In the genomic region with DNA sequence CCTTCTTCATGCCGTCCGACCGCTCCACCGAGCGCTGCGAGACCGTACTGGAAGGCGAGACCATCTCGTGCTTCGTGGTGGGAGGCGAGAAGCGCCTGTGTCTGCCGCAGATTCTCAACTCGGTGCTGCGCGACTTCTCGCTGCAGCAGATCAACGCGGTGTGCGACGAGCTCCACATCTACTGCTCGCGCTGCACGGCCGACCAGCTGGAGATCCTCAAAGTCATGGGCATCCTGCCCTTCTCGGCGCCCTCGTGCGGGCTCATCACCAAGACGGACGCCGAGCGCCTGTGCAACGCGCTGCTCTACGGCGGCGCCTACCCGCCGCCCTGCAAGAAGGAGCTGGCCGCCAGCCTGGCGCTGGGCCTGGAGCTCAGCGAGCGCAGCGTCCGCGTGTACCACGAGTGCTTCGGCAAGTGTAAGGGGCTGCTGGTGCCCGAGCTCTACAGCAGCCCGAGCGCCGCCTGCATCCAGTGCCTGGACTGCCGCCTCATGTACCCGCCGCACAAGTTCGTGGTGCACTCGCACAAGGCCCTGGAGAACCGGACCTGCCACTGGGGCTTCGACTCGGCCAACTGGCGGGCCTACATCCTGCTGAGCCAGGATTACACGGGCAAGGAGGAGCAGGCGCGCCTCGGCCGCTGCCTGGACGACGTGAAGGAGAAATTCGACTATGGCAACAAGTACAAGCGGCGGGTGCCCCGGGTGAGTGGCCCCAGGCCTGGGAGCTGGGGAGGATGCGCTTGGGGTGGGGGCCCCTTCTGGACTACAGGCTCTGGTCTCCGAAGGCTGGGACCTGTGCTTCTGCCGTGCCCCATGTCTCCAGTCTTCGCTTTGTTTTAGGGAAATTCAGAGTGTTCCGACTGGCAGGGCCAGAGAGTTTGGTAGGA, we compare ENCODE assay signal across 1 cellular context.
TF ChIP-seq lines count a peak whose summit lies in the region.

No MANE protein-coding gene starts in this region.

TF ChIP-seq in HepG2, 621 proteins besides CTCF, POLR2A, EP300 and RAD21 (continued from another document and continues in another):
- TF ChIP-seq NONO (IDR thresholded peaks at IDR 0.05) (no peak), NONO (CRISPR knock-in tag; conservative IDR thresholded peaks at IDR 0.05) (no peak), CENPX (CRISPR knock-in tag; IDR thresholded peaks at IDR 0.05) (no peak), ONECUT2 (CRISPR knock-in tag; IDR thresholded peaks at IDR 0.05) (no peak), CHD2 (IDR thresholded peaks at IDR 0.05; ENCODE audit: low read depth, low read length) (no peak), RCOR2 (CRISPR knock-in tag; IDR thresholded peaks at IDR 0.05) (no peak), TMF1 (CRISPR knock-in tag; IDR thresholded peaks at IDR 0.05; ENCODE audit: low read depth) (no peak), ARNT2 (CRISPR knock-in tag; IDR thresholded peaks at IDR 0.05; ENCODE audit: low read depth) (peak; percentile 59; the same call in 1 of the 2 replicates), ZNF549 (CRISPR knock-in tag; IDR thresholded peaks at IDR 0.05) (no peak), REPIN1 (CRISPR knock-in tag; IDR thresholded peaks at IDR 0.05; ENCODE audit: borderline replicate concordance, low read depth) (no peak), KAT8 (CRISPR knock-in tag; IDR thresholded peaks at IDR 0.05) (no peak), ZNF670 (CRISPR knock-in tag; IDR thresholded peaks at IDR 0.05; ENCODE audit: borderline replicate concordance) (no peak), KLF16 (CRISPR knock-in tag; IDR thresholded peaks at IDR 0.05) (no peak), CREB1 (IDR thresholded peaks at IDR 0.05) (no peak), CREB1 (CRISPR knock-in tag; IDR thresholded peaks at IDR 0.05) (no peak), ZNF550 (CRISPR knock-in tag; IDR thresholded peaks at IDR 0.05; ENCODE audit: borderline replicate concordance) (no peak), DR1 (CRISPR knock-in tag; IDR thresholded peaks at IDR 0.05) (no peak), ZNF720 (CRISPR knock-in tag; IDR thresholded peaks at IDR 0.05) (no peak), NRL (CRISPR knock-in tag; IDR thresholded peaks at IDR 0.05; ENCODE audit: borderline replicate concordance) (peak; percentile 37; the same call in 1 of the 2 replicates), ZNF589 (CRISPR knock-in tag; conservative IDR thresholded peaks at IDR 0.05) (no peak), ZNF547 (CRISPR knock-in tag; IDR thresholded peaks at IDR 0.05) (no peak), HES4 (CRISPR knock-in tag; IDR thresholded peaks at IDR 0.05; ENCODE audit: borderline replicate concordance) (no peak), HNRNPK (IDR thresholded peaks at IDR 0.05; ENCODE audit: low read depth, low read length, poor library complexity, severe bottlenecking) (no peak), ZNF737 (CRISPR knock-in tag; IDR thresholded peaks at IDR 0.05; ENCODE audit: borderline replicate concordance) (no peak), CCDC6 (CRISPR knock-in tag; IDR thresholded peaks at IDR 0.05) (no peak), ATF7 (IDR thresholded peaks at IDR 0.05) (no peak), ATF7 (CRISPR knock-in tag; IDR thresholded peaks at IDR 0.05) (no peak), ERF (CRISPR knock-in tag; IDR thresholded peaks at IDR 0.05) (no peak; the same call in 1 of the 2 replicates), HDAC2 (CRISPR knock-in tag; IDR thresholded peaks at IDR 0.05) (no peak)
- TF ChIP-seq, protein P1, sequence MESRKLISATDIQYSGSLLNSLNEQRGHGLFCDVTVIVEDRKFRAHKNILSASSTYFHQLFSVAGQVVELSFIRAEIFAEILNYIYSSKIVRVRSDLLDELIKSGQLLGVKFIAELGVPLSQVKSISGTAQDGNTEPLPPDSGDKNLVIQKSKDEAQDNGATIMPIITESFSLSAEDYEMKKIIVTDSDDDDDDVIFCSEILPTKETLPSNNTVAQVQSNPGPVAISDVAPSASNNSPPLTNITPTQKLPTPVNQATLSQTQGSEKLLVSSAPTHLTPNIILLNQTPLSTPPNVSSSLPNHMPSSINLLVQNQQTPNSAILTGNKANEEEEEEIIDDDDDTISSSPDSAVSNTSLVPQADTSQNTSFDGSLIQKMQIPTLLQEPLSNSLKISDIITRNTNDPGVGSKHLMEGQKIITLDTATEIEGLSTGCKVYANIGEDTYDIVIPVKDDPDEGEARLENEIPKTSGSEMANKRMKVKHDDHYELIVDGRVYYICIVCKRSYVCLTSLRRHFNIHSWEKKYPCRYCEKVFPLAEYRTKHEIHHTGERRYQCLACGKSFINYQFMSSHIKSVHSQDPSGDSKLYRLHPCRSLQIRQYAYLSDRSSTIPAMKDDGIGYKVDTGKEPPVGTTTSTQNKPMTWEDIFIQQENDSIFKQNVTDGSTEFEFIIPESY (CRISPR knock-in tag; IDR thresholded peaks at IDR 0.05), result no peak
- TF ChIP-seq, protein P2, sequence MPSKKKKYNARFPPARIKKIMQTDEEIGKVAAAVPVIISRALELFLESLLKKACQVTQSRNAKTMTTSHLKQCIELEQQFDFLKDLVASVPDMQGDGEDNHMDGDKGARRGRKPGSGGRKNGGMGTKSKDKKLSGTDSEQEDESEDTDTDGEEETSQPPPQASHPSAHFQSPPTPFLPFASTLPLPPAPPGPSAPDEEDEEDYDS (CRISPR knock-in tag; IDR thresholded peaks at IDR 0.05), result no peak
- TF ChIP-seq, protein P3, sequence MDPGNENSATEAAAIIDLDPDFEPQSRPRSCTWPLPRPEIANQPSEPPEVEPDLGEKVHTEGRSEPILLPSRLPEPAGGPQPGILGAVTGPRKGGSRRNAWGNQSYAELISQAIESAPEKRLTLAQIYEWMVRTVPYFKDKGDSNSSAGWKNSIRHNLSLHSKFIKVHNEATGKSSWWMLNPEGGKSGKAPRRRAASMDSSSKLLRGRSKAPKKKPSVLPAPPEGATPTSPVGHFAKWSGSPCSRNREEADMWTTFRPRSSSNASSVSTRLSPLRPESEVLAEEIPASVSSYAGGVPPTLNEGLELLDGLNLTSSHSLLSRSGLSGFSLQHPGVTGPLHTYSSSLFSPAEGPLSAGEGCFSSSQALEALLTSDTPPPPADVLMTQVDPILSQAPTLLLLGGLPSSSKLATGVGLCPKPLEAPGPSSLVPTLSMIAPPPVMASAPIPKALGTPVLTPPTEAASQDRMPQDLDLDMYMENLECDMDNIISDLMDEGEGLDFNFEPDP (CRISPR knock-in tag; conservative IDR thresholded peaks at IDR 0.05), result no peak
- TF ChIP-seq, protein P4, sequence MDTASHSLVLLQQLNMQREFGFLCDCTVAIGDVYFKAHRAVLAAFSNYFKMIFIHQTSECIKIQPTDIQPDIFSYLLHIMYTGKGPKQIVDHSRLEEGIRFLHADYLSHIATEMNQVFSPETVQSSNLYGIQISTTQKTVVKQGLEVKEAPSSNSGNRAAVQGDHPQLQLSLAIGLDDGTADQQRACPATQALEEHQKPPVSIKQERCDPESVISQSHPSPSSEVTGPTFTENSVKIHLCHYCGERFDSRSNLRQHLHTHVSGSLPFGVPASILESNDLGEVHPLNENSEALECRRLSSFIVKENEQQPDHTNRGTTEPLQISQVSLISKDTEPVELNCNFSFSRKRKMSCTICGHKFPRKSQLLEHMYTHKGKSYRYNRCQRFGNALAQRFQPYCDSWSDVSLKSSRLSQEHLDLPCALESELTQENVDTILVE (CRISPR knock-in tag; IDR thresholded peaks at IDR 0.05), result no peak
- TF ChIP-seq, protein P5, sequence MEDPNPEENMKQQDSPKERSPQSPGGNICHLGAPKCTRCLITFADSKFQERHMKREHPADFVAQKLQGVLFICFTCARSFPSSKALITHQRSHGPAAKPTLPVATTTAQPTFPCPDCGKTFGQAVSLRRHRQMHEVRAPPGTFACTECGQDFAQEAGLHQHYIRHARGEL (CRISPR knock-in tag; IDR thresholded peaks at IDR 0.05), result no peak
- TF ChIP-seq, protein P6, sequence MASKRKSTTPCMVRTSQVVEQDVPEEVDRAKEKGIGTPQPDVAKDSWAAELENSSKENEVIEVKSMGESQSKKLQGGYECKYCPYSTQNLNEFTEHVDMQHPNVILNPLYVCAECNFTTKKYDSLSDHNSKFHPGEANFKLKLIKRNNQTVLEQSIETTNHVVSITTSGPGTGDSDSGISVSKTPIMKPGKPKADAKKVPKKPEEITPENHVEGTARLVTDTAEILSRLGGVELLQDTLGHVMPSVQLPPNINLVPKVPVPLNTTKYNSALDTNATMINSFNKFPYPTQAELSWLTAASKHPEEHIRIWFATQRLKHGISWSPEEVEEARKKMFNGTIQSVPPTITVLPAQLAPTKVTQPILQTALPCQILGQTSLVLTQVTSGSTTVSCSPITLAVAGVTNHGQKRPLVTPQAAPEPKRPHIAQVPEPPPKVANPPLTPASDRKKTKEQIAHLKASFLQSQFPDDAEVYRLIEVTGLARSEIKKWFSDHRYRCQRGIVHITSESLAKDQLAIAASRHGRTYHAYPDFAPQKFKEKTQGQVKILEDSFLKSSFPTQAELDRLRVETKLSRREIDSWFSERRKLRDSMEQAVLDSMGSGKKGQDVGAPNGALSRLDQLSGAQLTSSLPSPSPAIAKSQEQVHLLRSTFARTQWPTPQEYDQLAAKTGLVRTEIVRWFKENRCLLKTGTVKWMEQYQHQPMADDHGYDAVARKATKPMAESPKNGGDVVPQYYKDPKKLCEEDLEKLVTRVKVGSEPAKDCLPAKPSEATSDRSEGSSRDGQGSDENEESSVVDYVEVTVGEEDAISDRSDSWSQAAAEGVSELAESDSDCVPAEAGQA (IDR thresholded peaks at IDR 0.05; ENCODE audit: low read depth), result no peak
- TF ChIP-seq, protein P6 (CRISPR knock-in tag; IDR thresholded peaks at IDR 0.05; ENCODE audit: borderline replicate concordance), result no peak
- TF ChIP-seq, protein P7, sequence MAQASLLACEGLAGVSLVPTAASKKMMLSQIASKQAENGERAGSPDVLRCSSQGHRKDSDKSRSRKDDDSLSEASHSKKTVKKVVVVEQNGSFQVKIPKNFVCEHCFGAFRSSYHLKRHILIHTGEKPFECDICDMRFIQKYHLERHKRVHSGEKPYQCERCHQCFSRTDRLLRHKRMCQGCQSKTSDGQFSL (CRISPR knock-in tag; IDR thresholded peaks at IDR 0.05), result no peak
- TF ChIP-seq, protein P8, sequence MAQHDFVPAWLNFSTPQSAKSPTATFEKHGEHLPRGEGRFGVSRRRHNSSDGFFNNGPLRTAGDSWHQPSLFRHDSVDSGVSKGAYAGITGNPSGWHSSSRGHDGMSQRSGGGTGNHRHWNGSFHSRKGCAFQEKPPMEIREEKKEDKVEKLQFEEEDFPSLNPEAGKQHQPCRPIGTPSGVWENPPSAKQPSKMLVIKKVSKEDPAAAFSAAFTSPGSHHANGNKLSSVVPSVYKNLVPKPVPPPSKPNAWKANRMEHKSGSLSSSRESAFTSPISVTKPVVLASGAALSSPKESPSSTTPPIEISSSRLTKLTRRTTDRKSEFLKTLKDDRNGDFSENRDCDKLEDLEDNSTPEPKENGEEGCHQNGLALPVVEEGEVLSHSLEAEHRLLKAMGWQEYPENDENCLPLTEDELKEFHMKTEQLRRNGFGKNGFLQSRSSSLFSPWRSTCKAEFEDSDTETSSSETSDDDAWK (CRISPR knock-in tag; IDR thresholded peaks at IDR 0.05), result no peak
- TF ChIP-seq, protein P9, sequence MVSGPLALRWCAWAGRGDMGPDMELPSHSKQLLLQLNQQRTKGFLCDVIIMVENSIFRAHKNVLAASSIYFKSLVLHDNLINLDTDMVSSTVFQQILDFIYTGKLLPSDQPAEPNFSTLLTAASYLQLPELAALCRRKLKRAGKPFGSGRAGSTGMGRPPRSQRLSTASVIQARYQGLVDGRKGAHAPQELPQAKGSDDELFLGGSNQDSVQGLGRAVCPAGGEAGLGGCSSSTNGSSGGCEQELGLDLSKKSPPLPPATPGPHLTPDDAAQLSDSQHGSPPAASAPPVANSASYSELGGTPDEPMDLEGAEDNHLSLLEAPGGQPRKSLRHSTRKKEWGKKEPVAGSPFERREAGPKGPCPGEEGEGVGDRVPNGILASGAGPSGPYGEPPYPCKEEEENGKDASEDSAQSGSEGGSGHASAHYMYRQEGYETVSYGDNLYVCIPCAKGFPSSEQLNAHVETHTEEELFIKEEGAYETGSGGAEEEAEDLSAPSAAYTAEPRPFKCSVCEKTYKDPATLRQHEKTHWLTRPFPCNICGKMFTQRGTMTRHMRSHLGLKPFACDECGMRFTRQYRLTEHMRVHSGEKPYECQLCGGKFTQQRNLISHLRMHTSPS (CRISPR knock-in tag; IDR thresholded peaks at IDR 0.05; ENCODE audit: low read depth), result peak; percentile 53; the same call in 1 of the 2 replicates
- TF ChIP-seq, protein P10, sequence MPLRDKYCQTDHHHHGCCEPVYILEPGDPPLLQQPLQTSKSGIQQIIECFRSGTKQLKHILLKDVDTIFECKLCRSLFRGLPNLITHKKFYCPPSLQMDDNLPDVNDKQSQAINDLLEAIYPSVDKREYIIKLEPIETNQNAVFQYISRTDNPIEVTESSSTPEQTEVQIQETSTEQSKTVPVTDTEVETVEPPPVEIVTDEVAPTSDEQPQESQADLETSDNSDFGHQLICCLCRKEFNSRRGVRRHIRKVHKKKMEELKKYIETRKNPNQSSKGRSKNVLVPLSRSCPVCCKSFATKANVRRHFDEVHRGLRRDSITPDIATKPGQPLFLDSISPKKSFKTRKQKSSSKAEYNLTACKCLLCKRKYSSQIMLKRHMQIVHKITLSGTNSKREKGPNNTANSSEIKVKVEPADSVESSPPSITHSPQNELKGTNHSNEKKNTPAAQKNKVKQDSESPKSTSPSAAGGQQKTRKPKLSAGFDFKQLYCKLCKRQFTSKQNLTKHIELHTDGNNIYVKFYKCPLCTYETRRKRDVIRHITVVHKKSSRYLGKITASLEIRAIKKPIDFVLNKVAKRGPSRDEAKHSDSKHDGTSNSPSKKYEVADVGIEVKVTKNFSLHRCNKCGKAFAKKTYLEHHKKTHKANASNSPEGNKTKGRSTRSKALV (CRISPR knock-in tag; IDR thresholded peaks at IDR 0.05), result peak; percentile 80
